In genomic region chr19:13794388-13794751, GRCh38 we compare ENCODE assay signal across 8 cellular contexts. TPM values are rescaled to one million over a fixed set of nuclear protein-coding genes. Genes with fewer than 3 reads are reported as not detected.
DNase-seq lines count a peak whose midpoint lies in the region; ATAC-seq and TF ChIP-seq lines count a peak whose summit lies in the region.

No MANE protein-coding gene starts in this region.

- H3K4me3 ChIP-seq in CD4-positive, CD25-positive, alpha-beta regulatory T cell (ENCODE audit: low read depth, low read length): no peak overlapping the region
- peak overlapping the region; percentile 78 for H3K4me3 ChIP-seq in astrocyte of the spinal cord (ENCODE audit: low read depth, low read length)
- H3K4me3 ChIP-seq in kidney epithelial cell (ENCODE audit: low read depth, low read length): peak overlapping the region; percentile 84

- H3K4me3 Mint-ChIP-seq in CD4-positive, CD25-positive, alpha-beta regulatory T cell: peak overlapping the region; percentile 93 to 96 (median 94)
- H3K4me3 Mint-ChIP-seq in stimulated activated naive CD8-positive, alpha-beta T cell treated with anti-CD3 and anti-CD28 coated beads, Interleukin-15, amount 100 ng/mL, for 72 hours: peak overlapping the region; percentile 100

- peak overlapping the region; percentile 94 to 98 (median 97) for H3K27ac Mint-ChIP-seq in CD4-positive, CD25-positive, alpha-beta regulatory T cell
- peak overlapping the region in 1 of 2 donors; percentile 99 for H3K27ac Mint-ChIP-seq in stimulated activated naive CD8-positive, alpha-beta T cell treated with anti-CD3 and anti-CD28 coated beads, Interleukin-15, amount 100 ng/mL, for 72 hours

- no peak for TF ChIP-seq CTCF in astrocyte of the spinal cord (IDR thresholded peaks at IDR 0.05; ENCODE audit: low read depth, low read length)
- TF ChIP-seq CTCF in kidney epithelial cell (IDR thresholded peaks at IDR 0.05; ENCODE audit: insufficient read depth, low read length, poor library complexity, severe bottlenecking): no peak

- H3K9me3 ChIP-seq in CD4-positive, CD25-positive, alpha-beta regulatory T cell (ENCODE audit: control insufficient read depth in 2 of 2, low read length in 2 of 2): no peaks in the 10 kb centered on the region
- no peaks in the 10 kb centered on the region for H3K9me3 ChIP-seq in KOPT-K1 (ENCODE audit: insufficient read depth, low read length, poor library complexity, severe bottlenecking)

- H3K27me3 Mint-ChIP-seq in CD4-positive, CD25-positive, alpha-beta regulatory T cell: no peaks in the 10 kb centered on the region
- no peaks in the 10 kb centered on the region for H3K27me3 Mint-ChIP-seq in stimulated activated naive CD8-positive, alpha-beta T cell treated with anti-CD3 and anti-CD28 coated beads, Interleukin-15, amount 100 ng/mL, for 72 hours

- peaks cover 35% of the 10 kb centered on the region for H3K4me1 ChIP-seq in CD4-positive, CD25-positive, alpha-beta regulatory T cell (ENCODE audit: control insufficient read depth, insufficient read depth, low read length, poor library complexity, severe bottlenecking)

- no peak for DNase-seq in CD4-positive, CD25-positive, alpha-beta regulatory T cell
- DNase-seq in astrocyte of the spinal cord (ENCODE audit: low read depth, low spot score) (peak; percentile 92), kidney epithelial cell (ENCODE audit: low read depth) (no peak), NOMO-1 treated with dmso at 0.1 percent for 144 hours (lab: John Stamatoyannopoulos, UW; ENCODE audit: unreplicated experiment) (no peak)
- DNase-seq in stimulated activated naive CD8-positive, alpha-beta T cell treated with anti-CD3 and anti-CD28 coated beads, Interleukin-15, amount 100 ng/mL, for 72 hours: no peak

- no peak for ATAC-seq in CD4-positive, CD25-positive, alpha-beta regulatory T cell (ENCODE audit: low read depth in 2 of 2)
- no peak for ATAC-seq in stimulated activated naive CD8-positive, alpha-beta T cell treated with anti-CD3 and anti-CD28 coated beads, Interleukin-15, amount 100 ng/mL, for 72 hours
- ATAC-seq in HG03571 (IDR thresholded peaks at IDR 0.05; ENCODE audit: unreplicated experiment): no peak
- no peak for ATAC-seq in HG03139 (IDR thresholded peaks at IDR 0.05; ENCODE audit: unreplicated experiment)

- H3K27ac ChIP-seq in CD4-positive, CD25-positive, alpha-beta regulatory T cell (ENCODE audit: insufficient read depth, low read length, poor library complexity, severe bottlenecking): peak overlapping the region; percentile 67
- peak overlapping the region; percentile 56 for H3K27ac ChIP-seq in KOPT-K1 (ENCODE audit: low read depth, low read length, poor library complexity, severe bottlenecking)

- H3K36me3 ChIP-seq in CD4-positive, CD25-positive, alpha-beta regulatory T cell (ENCODE audit: control insufficient read depth, insufficient read depth, low read length): no peaks in the 10 kb centered on the region
- H3K36me3 ChIP-seq in KOPT-K1 (ENCODE audit: insufficient read depth, low read length) (no peaks in the 10 kb centered on the region), kidney epithelial cell (ENCODE audit: control insufficient read depth, insufficient read depth, low read length) (no peaks in the 10 kb centered on the region)

- no peaks in the 10 kb centered on the region for H3K27me3 ChIP-seq in CD4-positive, CD25-positive, alpha-beta regulatory T cell (ENCODE audit: control insufficient read depth, insufficient read depth, low read length)
- H3K27me3 ChIP-seq in kidney epithelial cell (ENCODE audit: control insufficient read depth, insufficient read depth, low read length): no peaks in the 10 kb centered on the region

- H3K9me3 Mint-ChIP-seq in CD4-positive, CD25-positive, alpha-beta regulatory T cell: peaks cover 0 to 1% (median 0%) of the 10 kb centered on the region in 7 donors
- no peaks in the 10 kb centered on the region for H3K9me3 Mint-ChIP-seq in stimulated activated naive CD8-positive, alpha-beta T cell treated with anti-CD3 and anti-CD28 coated beads, Interleukin-15, amount 100 ng/mL, for 72 hours

- no peaks in the 10 kb centered on the region for H3K36me3 Mint-ChIP-seq in CD4-positive, CD25-positive, alpha-beta regulatory T cell

- in situ Hi-C loops in astrocyte of the spinal cord (cut with HindIII; ENCODE audit: low sequenced_read_pairs): no loop called here

- H3K4me1 Mint-ChIP-seq in CD4-positive, CD25-positive, alpha-beta regulatory T cell: peaks cover 3 to 39% (median 20%) of the 10 kb centered on the region in 4 donors
- H3K4me1 Mint-ChIP-seq in stimulated activated naive CD8-positive, alpha-beta T cell treated with anti-CD3 and anti-CD28 coated beads, Interleukin-15, amount 100 ng/mL, for 72 hours: peaks cover 35% of the 10 kb centered on the region

RNA-seq across cellular contexts. Expression of gene ZSWIM4, which starts 0.9 kb away (rescaled TPM):
- total RNA-seq in CD4-positive, CD25-positive, alpha-beta regulatory T cell: 4.5 TPM
- polyA plus RNA-seq in CD4-positive, CD25-positive, alpha-beta regulatory T cell: under 1 TPM; 0.46 to 0.82 (median 0.54) TPM
- total RNA-seq in kidney epithelial cell: 25.7 and 25.9 TPM in 2 replicates

RNA-seq across cellular contexts. Expression of gene C19orf53, which starts 20.1 kb away (rescaled TPM):
- 61.2 TPM for total RNA-seq in CD4-positive, CD25-positive, alpha-beta regulatory T cell
- 100 to 1,000 TPM; 205 to 244 (median 237) TPM for polyA plus RNA-seq in CD4-positive, CD25-positive, alpha-beta regulatory T cell
- 196 and 203 TPM in 2 replicates for total RNA-seq in kidney epithelial cell

RNA-seq across cellular contexts. Expression of gene MRI1, which starts 30.0 kb away (rescaled TPM):
- 38.2 TPM for total RNA-seq in CD4-positive, CD25-positive, alpha-beta regulatory T cell
- 1 to 10 TPM; 6.6 to 9.3 (median 8.5) TPM for polyA plus RNA-seq in CD4-positive, CD25-positive, alpha-beta regulatory T cell
- total RNA-seq in kidney epithelial cell: 25.9 and 32.6 TPM in 2 replicates
